In the genomic region with DNA sequence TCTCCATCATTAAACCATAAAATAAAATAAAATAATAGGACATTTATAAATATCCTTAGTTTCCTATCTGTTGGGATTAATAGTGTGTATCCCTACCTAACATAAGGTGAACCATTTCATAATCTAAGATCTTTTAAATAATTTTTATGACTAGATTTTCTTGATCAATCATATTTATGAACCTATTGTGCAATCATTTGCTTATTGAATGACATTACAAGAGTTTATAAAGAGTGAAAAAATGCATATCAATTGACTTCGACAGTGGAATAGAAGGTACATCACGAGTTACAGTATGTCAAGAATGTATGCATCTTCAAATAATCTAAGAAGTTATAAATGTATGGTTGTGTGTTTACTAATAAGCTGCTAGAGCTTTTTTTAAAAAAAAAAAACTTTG, we compare ENCODE assay signal across 8 cellular contexts.
"Had no signal": no experiment of that assay in that cellular context is flagged by ENCODE, and none has a peak within 500 bp of the region (broad histone marks: within the 10 kb centered on the region; RNA-seq: fewer than 3 reads in every experiment).

No MANE protein-coding gene starts in this region.

- H3K4me3 ChIP-seq: GM23338, K562 had no signal

- ATAC-seq: GM23338, K562 had no signal

- FAIRE-seq: H1, H54, HTR-8/SVneo, K562 had no signal

- H3K4me2 ChIP-seq: GM23338 had no signal

- H3K27ac Mint-ChIP-seq: GM23338, H9 had no signal

- H3K4me3 Mint-ChIP-seq: GM23338, H9 had no signal

- H2AFZ ChIP-seq: GM23338 had no signal

- H3K9me3 Mint-ChIP-seq: GM23338 had no signal

- DNase-seq: H9, HCEC 1CT, KG1 had no signal
